8 cellular contexts compared by ENCODE assay signal in genomic region chr19:2149980-2150793, GRCh38. TPM values are rescaled to one million over a fixed set of nuclear protein-coding genes. Genes with fewer than 3 reads are reported as not detected.
DNase-seq lines count a peak whose midpoint lies in the region; ATAC-seq and TF ChIP-seq lines count a peak whose summit lies in the region.

No MANE protein-coding gene starts in this region.

- CTCF ChIA-PET in MCF 10A (lab: Yijun Ruan, JAX) = interaction anchor here (0.5 to 0.6 kb wide), 3 partner anchors 13 to 130 kb away, joined by 4 read pairs; no protein-coding TSS in a partner anchor

- ATAC-seq in CD4-positive, CD25-positive, alpha-beta regulatory T cell (ENCODE audit: low read depth in 2 of 2) = no peak
- ATAC-seq in GM18909 (IDR thresholded peaks at IDR 0.05; ENCODE audit: poor library complexity, unreplicated experiment) = no peak

- no peak for TF ChIP-seq CTCF in MCF 10A (IDR thresholded peaks at IDR 0.05; ENCODE audit: unreplicated experiment)

- no peak overlapping the region for H4K91ac ChIP-seq in mesenchymal stem cell (ENCODE audit: low read length)

- BruUV-seq in MCF 10A (replicated peaks; lab: Mats Ljungman, UMichigan) = TSS peak; percentile 88

- H3K9me3 Mint-ChIP-seq in CD4-positive, CD25-positive, alpha-beta regulatory T cell = no peaks in the 10 kb centered on the region
- no peaks in the 10 kb centered on the region for H3K9me3 Mint-ChIP-seq in MCF 10A (ENCODE audit: unreplicated experiment)

- H3K79me1 ChIP-seq in mesenchymal stem cell (replicated peaks; ENCODE audit: low read length, poor library complexity, severe bottlenecking) = no peaks in the 10 kb centered on the region

- no peak overlapping the region for H2BK120ac ChIP-seq in mesenchymal stem cell (ENCODE audit: low read depth, low read length)

- H3K23ac ChIP-seq in mesenchymal stem cell (ENCODE audit: low read length in 2 of 2) = peak overlapping the region in 1 of 2 experiments; percentile 54

- H3K14ac ChIP-seq in mesenchymal stem cell (ENCODE audit: low read length in 2 of 2) = peak overlapping the region in 1 of 2 experiments; percentile 90

- H3K4ac ChIP-seq in mesenchymal stem cell (ENCODE audit: low read depth in 1 of 2, low read length in 2 of 2) = peak overlapping the region in 1 of 2 experiments; percentile 92

- no peak overlapping the region for H2BK15ac ChIP-seq in mesenchymal stem cell (ENCODE audit: low read depth, poor library complexity, severe bottlenecking)

- intact Hi-C loops in MCF 10A (cut with micrococcal nuclease) = loop anchor here (2.0 to 5.0 kb wide), 2 partner anchors 19 to 133 kb away; partner anchors contain the start of gene BTBD2

- no peak overlapping the region for H2AK5ac ChIP-seq in mesenchymal stem cell (ENCODE audit: low read length, severe bottlenecking)

- peak in 1 of 3 donors; percentile 27 for DNase-seq in CD4-positive, CD25-positive, alpha-beta regulatory T cell
- no peak for DNase-seq in Jurkat, Clone E6-1 (ENCODE audit: low read depth, low spot score)
- peak; percentile 29 for DNase-seq in MCF 10A (ENCODE audit: unreplicated experiment)
- peak; percentile 33 for DNase-seq in mesenchymal stem cell
- no peak for DNase-seq in stimulated activated CD4-positive, alpha-beta T cell treated with anti-CD3 and anti-CD28 coated beads, Interleukin-4, amount 100 ng/mL, for 24 hours
- no peak for DNase-seq in AG20443 (ENCODE audit: low spot score)
- no peak for DNase-seq in globus pallidus (ENCODE audit: low spot score)

- H3K27ac Mint-ChIP-seq in CD4-positive, CD25-positive, alpha-beta regulatory T cell = peak overlapping the region; percentile 12 to 94 (median 87)
- H3K27ac Mint-ChIP-seq in MCF 10A (ENCODE audit: low read depth, unreplicated experiment) = peak overlapping the region; percentile 55

- peaks cover 7% of the 10 kb centered on the region for H3K27me3 Mint-ChIP-seq in CD4-positive, CD25-positive, alpha-beta regulatory T cell
- H3K27me3 Mint-ChIP-seq in MCF 10A (ENCODE audit: insufficient read depth, unreplicated experiment) = no peaks in the 10 kb centered on the region

- peaks cover 39% of the 10 kb centered on the region for H3K4me1 ChIP-seq in CD4-positive, CD25-positive, alpha-beta regulatory T cell (ENCODE audit: control insufficient read depth, insufficient read depth, low read length, poor library complexity, severe bottlenecking)
- peaks cover 27% of the 10 kb centered on the region for H3K4me1 ChIP-seq in mesenchymal stem cell (ENCODE audit: control insufficient read depth, insufficient read depth, low read depth, low read length)

- H3K9ac ChIP-seq in mesenchymal stem cell (ENCODE audit: low read length) = peak overlapping the region; percentile 97

- POLR2A ChIA-PET in MCF 10A (lab: Yijun Ruan, JAX) = interaction anchor here (0.6 to 2.9 kb wide), 8 partner anchors 15 to 1073 kb away, joined by 3 to 11 read pairs (median 4); partner anchors contain the start of gene TIMM13

- peaks cover 6 to 52% (median 24%) of the 10 kb centered on the region in 4 donors for H3K4me1 Mint-ChIP-seq in CD4-positive, CD25-positive, alpha-beta regulatory T cell
- H3K4me1 Mint-ChIP-seq in MCF 10A (ENCODE audit: insufficient read depth, unreplicated experiment) = peaks cover 11% of the 10 kb centered on the region

- H3K27me3 ChIP-seq in CD4-positive, CD25-positive, alpha-beta regulatory T cell (ENCODE audit: control insufficient read depth, insufficient read depth, low read length) = no peaks in the 10 kb centered on the region
- no peaks in the 10 kb centered on the region for H3K27me3 ChIP-seq in mesenchymal stem cell (ENCODE audit: control insufficient read depth in 1 of 2, insufficient read depth in 1 of 2, low read length in 2 of 2)

- H3K18ac ChIP-seq in mesenchymal stem cell (ENCODE audit: low read depth in 1 of 2, low read length in 2 of 2) = peak overlapping the region in 1 of 2 experiments; percentile 75

- no peaks in the 10 kb centered on the region for H3K36me3 ChIP-seq in CD4-positive, CD25-positive, alpha-beta regulatory T cell (ENCODE audit: control insufficient read depth, insufficient read depth, low read length)
- H3K36me3 ChIP-seq in mesenchymal stem cell (ENCODE audit: control insufficient read depth in 1 of 2, insufficient read depth in 2 of 2, low read depth in 1 of 2, low read length in 2 of 2) = peaks cover 17 to 26% of the 10 kb centered on the region in 2 experiments

- no peak overlapping the region for H2BK5ac ChIP-seq in mesenchymal stem cell (ENCODE audit: low read depth, low read length, poor library complexity, severe bottlenecking)

- peak overlapping the region; percentile 53 for H3K4me3 ChIP-seq in CD4-positive, CD25-positive, alpha-beta regulatory T cell (ENCODE audit: low read depth, low read length)
- peak overlapping the region; percentile 83 for H3K4me3 ChIP-seq in Jurkat, Clone E6-1 (ENCODE audit: low read length)
- peak overlapping the region; percentile 87 to 95 for H3K4me3 ChIP-seq in mesenchymal stem cell (ENCODE audit: insufficient read depth in 1 of 2, low read depth in 1 of 2, low read length in 2 of 2)

- peak overlapping the region; percentile 72 for H3K4me2 ChIP-seq in mesenchymal stem cell (ENCODE audit: low read length, poor library complexity, severe bottlenecking)

- H3K9me3 ChIP-seq in CD4-positive, CD25-positive, alpha-beta regulatory T cell (ENCODE audit: control insufficient read depth in 2 of 2, low read length in 2 of 2) = no peaks in the 10 kb centered on the region
- no peaks in the 10 kb centered on the region for H3K9me3 ChIP-seq in mesenchymal stem cell (ENCODE audit: control insufficient read depth, low read length)

- 31% methylated on average over 28 of the region's 30 CpGs for WGBS in mesenchymal stem cell

- no peaks in the 10 kb centered on the region for H3K36me3 Mint-ChIP-seq in CD4-positive, CD25-positive, alpha-beta regulatory T cell
- H3K36me3 Mint-ChIP-seq in MCF 10A (ENCODE audit: insufficient read depth, unreplicated experiment) = peaks cover 32% of the 10 kb centered on the region

- H2AFZ ChIP-seq in mesenchymal stem cell (ENCODE audit: low read depth, low read length) = no peak overlapping the region

- H4K8ac ChIP-seq in mesenchymal stem cell (ENCODE audit: low read length) = no peak overlapping the region

- peak overlapping the region; percentile 82 to 91 (median 89) for H3K4me3 Mint-ChIP-seq in CD4-positive, CD25-positive, alpha-beta regulatory T cell
- peak overlapping the region; percentile 78 for H3K4me3 Mint-ChIP-seq in MCF 10A (ENCODE audit: unreplicated experiment)

- H2BK12ac ChIP-seq in mesenchymal stem cell (ENCODE audit: low read length in 2 of 2) = no peak overlapping the region

- H3K27ac ChIP-seq in CD4-positive, CD25-positive, alpha-beta regulatory T cell (ENCODE audit: insufficient read depth, low read length, poor library complexity, severe bottlenecking) = peak overlapping the region; percentile 68
- H3K27ac ChIP-seq in mesenchymal stem cell (ENCODE audit: low read length, poor library complexity, severe bottlenecking) = peak overlapping the region; percentile 14

RNA-seq across cellular contexts. Expression of gene AP3D1, which starts 1.2 kb away (rescaled TPM):
- 78.0 TPM for total RNA-seq in CD4-positive, CD25-positive, alpha-beta regulatory T cell
- polyA plus RNA-seq in CD4-positive, CD25-positive, alpha-beta regulatory T cell = 10 to 100 TPM; 12.0 to 13.6 (median 12.9) TPM
- polyA plus RNA-seq in Jurkat, Clone E6-1 (2012; ENCODE audit: insufficient read depth, insufficient read length) = 46.7 TPM
- 172 and 181 TPM in 2 replicates for total RNA-seq in MCF 10A (2022)
- 99.9 TPM for polyA plus RNA-seq in mesenchymal stem cell (2013, experiment 1 of 2)
- 96.6 TPM for polyA plus RNA-seq in mesenchymal stem cell (2013, experiment 2 of 2)

RNA-seq across cellular contexts. Expression of gene DOT1L, which starts 13.5 kb away (rescaled TPM):
- total RNA-seq in CD4-positive, CD25-positive, alpha-beta regulatory T cell = 39.3 TPM
- polyA plus RNA-seq in CD4-positive, CD25-positive, alpha-beta regulatory T cell = under 1 TPM; 0.17 to 0.47 (median 0.28) TPM
- 35.7 TPM for polyA plus RNA-seq in Jurkat, Clone E6-1 (2012; ENCODE audit: insufficient read depth, insufficient read length)
- total RNA-seq in MCF 10A (2022) = 27.0 and 28.4 TPM in 2 replicates
- 8.7 TPM for polyA plus RNA-seq in mesenchymal stem cell (2013, experiment 1 of 2)
- polyA plus RNA-seq in mesenchymal stem cell (2013, experiment 2 of 2) = 8.0 TPM

RNA-seq across cellular contexts. Expression of gene IZUMO4, which starts 53.5 kb away (rescaled TPM):
- total RNA-seq in CD4-positive, CD25-positive, alpha-beta regulatory T cell = 16.5 TPM
- under 1 TPM; 0.47 to 0.82 (median 0.70) TPM for polyA plus RNA-seq in CD4-positive, CD25-positive, alpha-beta regulatory T cell
- 5.1 TPM for polyA plus RNA-seq in Jurkat, Clone E6-1 (2012; ENCODE audit: insufficient read depth, insufficient read length)
- total RNA-seq in MCF 10A (2022) = 3.1 and 5.3 TPM in 2 replicates
- 2.2 TPM for polyA plus RNA-seq in mesenchymal stem cell (2013, experiment 1 of 2)
- polyA plus RNA-seq in mesenchymal stem cell (2013, experiment 2 of 2) = 2.1 TPM

RNA-seq across cellular contexts. Expression of gene MOB3A, which starts 54.1 kb away (rescaled TPM):
- 131 TPM for total RNA-seq in CD4-positive, CD25-positive, alpha-beta regulatory T cell
- polyA plus RNA-seq in CD4-positive, CD25-positive, alpha-beta regulatory T cell = 10 to 100 TPM; 73.6 to 91.1 (median 88.0) TPM
- 31.1 TPM for polyA plus RNA-seq in Jurkat, Clone E6-1 (2012; ENCODE audit: insufficient read depth, insufficient read length)
- total RNA-seq in MCF 10A (2022) = 40.9 and 47.2 TPM in 2 replicates
- 48.9 TPM for polyA plus RNA-seq in mesenchymal stem cell (2013, experiment 1 of 2)
- polyA plus RNA-seq in mesenchymal stem cell (2013, experiment 2 of 2) = 47.9 TPM

Comparison
In these comparisons a context has a peak if more than half of its experiments do, and no peak if none do; other contexts are left out.
1. DNase-seq: peak in MCF 10A (single experiment) and mesenchymal stem cell (single experiment); none in Jurkat, Clone E6-1 (single experiment), stimulated activated CD4-positive, alpha-beta T cell treated with anti-CD3 and anti-CD28 coated beads, Interleukin-4, amount 100 ng/mL, for 24 hours (single experiment), AG20443 (single experiment) and globus pallidus (single experiment).
2. Peak in every context shown above with its lines, with median percentiles within 50 percentile points of each other: H3K4me3 ChIP-seq.